ENCODE assay signal across 8 cellular contexts in genomic region chr2:205680067-205680466, GRCh38. TPM values are rescaled to one million over a fixed set of nuclear protein-coding genes. Genes with fewer than 3 reads are reported as not detected.
A peak's percentile ranks its signal among the peaks of the same experiment; 100 is the strongest.
DNase-seq lines count a peak whose midpoint lies in the region; ATAC-seq and TF ChIP-seq lines count a peak whose summit lies in the region.

No MANE protein-coding gene starts in this region.

- peaks cover 0 to 9% (median 0%) of the 10 kb centered on the region in 3 donors for H3K36me3 Mint-ChIP-seq in naive thymus-derived CD8-positive, alpha-beta T cell

- DNase-seq in DMS 273 (lab: John Stamatoyannopoulos, UW; ENCODE audit: unreplicated experiment) (peak; percentile 95), NCI-H510A treated with DMSO at 0.1 percent for 48 hours (lab: John Stamatoyannopoulos, UW) (peak; percentile 89), epithelial cell of proximal tubule (ENCODE audit: low read depth) (no peak), occipital lobe (lab: John Stamatoyannopoulos, UW) (no peak)
- peak; percentile 64 for DNase-seq in activated CD4-positive, alpha-beta T cell treated with anti-CD3 and anti-CD28 coated beads for 48 hours
- peak in 8 of 10 donors; percentile 20 to 66 (median 40) for DNase-seq in naive thymus-derived CD8-positive, alpha-beta T cell

- peaks cover 27 to 53% (median 44%) of the 10 kb centered on the region in 5 donors for H3K27me3 Mint-ChIP-seq in naive thymus-derived CD8-positive, alpha-beta T cell

- H3K27ac Mint-ChIP-seq in naive thymus-derived CD8-positive, alpha-beta T cell, result peak overlapping the region in 1 of 10 donors; percentile 77

- peak; percentile 78 for TF ChIP-seq CTCF in epithelial cell of proximal tubule (conservative IDR thresholded peaks at IDR 0.05; ENCODE audit: low read depth, low read length)

- POLR2A ChIA-PET in naive thymus-derived CD8-positive, alpha-beta T cell (lab: Charles Lee), result no interaction called here

- H3K4me3 ChIP-seq in epithelial cell of proximal tubule (ENCODE audit: low read depth, low read length), result no peak overlapping the region

- H3K4me3 Mint-ChIP-seq in naive thymus-derived CD8-positive, alpha-beta T cell, result peak overlapping the region in 2 of 10 donors; percentile 39 to 45

- peak; percentile 46 for ATAC-seq in GM19455 (IDR thresholded peaks at IDR 0.05; ENCODE audit: unreplicated experiment)
- ATAC-seq in HG03460 (IDR thresholded peaks at IDR 0.05; ENCODE audit: unreplicated experiment), result peak; percentile 43
- peak in 1 of 2 donors; percentile 25 for ATAC-seq in naive thymus-derived CD8-positive, alpha-beta T cell

- peaks cover 10 to 31% (median 23%) of the 10 kb centered on the region in 4 donors for H3K4me1 Mint-ChIP-seq in naive thymus-derived CD8-positive, alpha-beta T cell

- H3K9me3 Mint-ChIP-seq in naive thymus-derived CD8-positive, alpha-beta T cell, result no peaks in the 10 kb centered on the region

RNA-seq across cellular contexts. Expression of gene NRP2, which starts 2.2 kb away (rescaled TPM):
- 30.4 and 36.5 TPM in 2 replicates for total RNA-seq in epithelial cell of proximal tubule
- total RNA-seq in naive thymus-derived CD8-positive, alpha-beta T cell, result 1 to 10 TPM in 1 of 2 experiments, under 1 TPM in 1; 0.82 to 1.1 TPM
- not detected for polyA plus RNA-seq in naive thymus-derived CD8-positive, alpha-beta T cell
- 22.1 TPM for total RNA-seq in occipital lobe

Comparison
In these comparisons a context has a peak if more than half of its experiments do, and no peak if none do; other contexts are left out.
1. DNase-seq: peak in DMS 273 (single experiment), NCI-H510A treated with DMSO at 0.1 percent for 48 hours (single experiment), activated CD4-positive, alpha-beta T cell treated with anti-CD3 and anti-CD28 coated beads for 48 hours (single experiment) and naive thymus-derived CD8-positive, alpha-beta T cell (8 of 10); none in epithelial cell of proximal tubule (single experiment) and occipital lobe (single experiment).
2. RNA of gene NRP2, which starts 2.2 kb away (total RNA-seq): 30.4 to 36.5 TPM in epithelial cell of proximal tubule and 22.1 TPM in occipital lobe (single experiment); 0.82 to 1.1 TPM in naive thymus-derived CD8-positive, alpha-beta T cell; every median in the first group is over 10 times any median in the second.